Comparison of ENCODE assay signal across 12 cellular contexts in genomic region chr9:123742009-123742767, GRCh38.
A peak's percentile ranks its signal among the peaks of the same experiment; 100 is the strongest.
DNase-seq lines count a peak whose midpoint lies in the region; ATAC-seq, FAIRE-seq and TF ChIP-seq lines count a peak whose summit lies in the region.
"Had no signal": no experiment of that assay in that cellular context is flagged by ENCODE, and none has a peak within 500 bp of the region (broad histone marks: within the 10 kb centered on the region; RNA-seq: fewer than 3 reads in every experiment).

No MANE protein-coding gene starts in this region.

- ATAC-seq in left ventricle myocardium superior (peak; percentile 95), HG02571 (IDR thresholded peaks at IDR 0.05; ENCODE audit: unreplicated experiment) (no peak), HG02981 (IDR thresholded peaks at IDR 0.05; ENCODE audit: unreplicated experiment) (no peak), HG02642 (IDR thresholded peaks at IDR 0.05; ENCODE audit: poor library complexity, unreplicated experiment) (no peak)
- ATAC-seq: activated naive CD8-positive, alpha-beta T cell treated with anti-CD3 and anti-CD28 coated beads, Interleukin-2, amount 50 U/mL, for 24 hours; Panc1 had no signal

- DNase-seq in GM12891 (ENCODE audit: insufficient read length, low spot score) = no peak
- peak; percentile 72 for DNase-seq in astrocyte of the spinal cord (ENCODE audit: low read depth, low spot score)
- peak; percentile 39 for DNase-seq in left ventricle myocardium superior
- DNase-seq in pons (ENCODE audit: low spot score) = peak; percentile 83
- no peak for DNase-seq in D721Med (ENCODE audit: insufficient read length, low spot score)
- DNase-seq: activated naive CD8-positive, alpha-beta T cell treated with anti-CD3 and anti-CD28 coated beads, Interleukin-2, amount 50 U/mL, for 24 hours had no signal

- no peak for TF ChIP-seq CTCF in astrocyte of the spinal cord (IDR thresholded peaks at IDR 0.05; ENCODE audit: low read depth, low read length)
- TF ChIP-seq CTCF in D721Med (IDR thresholded peaks at IDR 0.05; ENCODE audit: insufficient read depth, missing control alignments) = no peak

- no peak for TF ChIP-seq POLR2A in GM12891 (IDR thresholded peaks at IDR 0.05; ENCODE audit: low read depth, low read length)

- in situ Hi-C loops in astrocyte of the spinal cord (cut with HindIII; ENCODE audit: low sequenced_read_pairs) = no loop called here

- peak; percentile 5 for FAIRE-seq in GM12891 (lab: Jason Lieb, UNC)
- no peak for FAIRE-seq in D721Med (lab: Jason Lieb, UNC)
- FAIRE-seq: GM18507 had no signal

- intact Hi-C loops in left ventricle myocardium superior (cut with micrococcal nuclease) = no loop called here

- no peak overlapping the region for H3K4me3 ChIP-seq in astrocyte of the spinal cord (ENCODE audit: low read depth, low read length)
- H3K4me3 ChIP-seq: thoracic aorta had no signal

TF ChIP-seq in GM12891, 5 proteins besides CTCF, POLR2A, EP300 and RAD21:
- TF ChIP-seq TAF1 (IDR thresholded peaks at IDR 0.05; ENCODE audit: low read depth, low read length) (no peak), PAX5 (IDR thresholded peaks at IDR 0.05; ENCODE audit: insufficient read depth, low read length, severe bottlenecking) (no peak), POLR2AphosphoS5 (IDR thresholded peaks at IDR 0.05; ENCODE audit: low read depth, low read length) (no peak), POU2F2 (IDR thresholded peaks at IDR 0.05; ENCODE audit: low read depth, low read length) (no peak), SPI1 (IDR thresholded peaks at IDR 0.05; ENCODE audit: low read depth, low read length) (no peak)

Comparison
In these comparisons a context has a peak if more than half of its experiments do, and no peak if none do; other contexts are left out.
1. DNase-seq: peak in astrocyte of the spinal cord (single experiment), left ventricle myocardium superior (single experiment) and pons (single experiment); none in GM12891 (single experiment) and D721Med (single experiment).